8 cellular contexts compared by ENCODE assay signal in genomic region chrX:19904778-19905367, GRCh38. TPM values are rescaled to one million over a fixed set of nuclear protein-coding genes. Genes with fewer than 3 reads are reported as not detected.
DNase-seq lines count a peak whose midpoint lies in the region; ATAC-seq and TF ChIP-seq lines count a peak whose summit lies in the region.

No MANE protein-coding gene starts in this region.

- no peaks in the 10 kb centered on the region for H3K9me3 ChIP-seq in OCI-LY7 (ENCODE audit: low read length)
- H3K9me3 ChIP-seq in left lung = no peaks in the 10 kb centered on the region

- H3K4me3 ChIP-seq in OCI-LY7 (ENCODE audit: low read depth, low read length, poor library complexity, severe bottlenecking) (no peak overlapping the region), left lung (no peak overlapping the region)

- no peaks in the 10 kb centered on the region for H3K27me3 ChIP-seq in left lung

- no peak overlapping the region for H3K27ac Mint-ChIP-seq in central memory CD8-positive, alpha-beta T cell (ENCODE audit: low read depth)

- no peaks in the 10 kb centered on the region for H3K79me2 ChIP-seq in OCI-LY7 (ENCODE audit: insufficient read depth, low read depth, low read length)

- no peaks in the 10 kb centered on the region for H3K9me3 Mint-ChIP-seq in central memory CD8-positive, alpha-beta T cell

- H3K36me3 Mint-ChIP-seq in central memory CD8-positive, alpha-beta T cell (ENCODE audit: insufficient read depth) = peaks cover 2% of the 10 kb centered on the region

- intact Hi-C loops in OCI-LY7 (cut with micrococcal nuclease; ENCODE audit: unreplicated experiment) (loop anchor here (1.0 to 2.0 kb wide), 3 partner anchors 86 to 224 kb away; partner anchors contain the start of gene BCLAF3), left lung (cut with DNase I) (no loop called here)

- no peaks in the 10 kb centered on the region for H3K27me3 Mint-ChIP-seq in central memory CD8-positive, alpha-beta T cell

- no peaks in the 10 kb centered on the region for H3K4me1 Mint-ChIP-seq in central memory CD8-positive, alpha-beta T cell

- H4K20me1 ChIP-seq in OCI-LY7 (ENCODE audit: insufficient read depth, low read length) = no peaks in the 10 kb centered on the region

- CTCF ChIA-PET in OCI-LY7 (lab: Charles Lee; ENCODE audit: unreplicated experiment) = interaction anchor here (1.3 kb wide), 1 partner anchor 162 kb away, joined by 8 read pairs; no protein-coding TSS in a partner anchor

- ATAC-seq in GM19043 (IDR thresholded peaks at IDR 0.05; ENCODE audit: low read depth, unreplicated experiment) (peak; percentile 66), left lung (peak; percentile 82), HG02938 (IDR thresholded peaks at IDR 0.05; ENCODE audit: unreplicated experiment) (no peak), HG02981 (IDR thresholded peaks at IDR 0.05; ENCODE audit: unreplicated experiment) (no peak)
- peak; percentile 62 for ATAC-seq in central memory CD8-positive, alpha-beta T cell (replicated peaks; ENCODE audit: extremely low read depth, poor library complexity, severe bottlenecking)

- no peak overlapping the region for H3K4me3 Mint-ChIP-seq in central memory CD8-positive, alpha-beta T cell

- peak overlapping the region; percentile 44; the same call in 1 of the 2 replicates for H2AFZ ChIP-seq in OCI-LY7 (ENCODE audit: low read length)

- no peak overlapping the region for H3K4me2 ChIP-seq in OCI-LY7 (ENCODE audit: low read length)

- no peaks in the 10 kb centered on the region for H3K9me2 ChIP-seq in OCI-LY7 (ENCODE audit: insufficient read depth, low read length)

- no peaks in the 10 kb centered on the region for H3K36me3 ChIP-seq in OCI-LY7 (ENCODE audit: insufficient read depth, low read length)
- no peaks in the 10 kb centered on the region for H3K36me3 ChIP-seq in left lung

- TF ChIP-seq CTCF in OCI-LY7 (conservative IDR thresholded peaks at IDR 0.05; ENCODE audit: low read length) (peak; percentile 84), left lung (IDR thresholded peaks at IDR 0.05) (peak; percentile 47 to 68)

- BruUV-seq in OCI-LY7 (replicated peaks; lab: Mats Ljungman, UMichigan) = no TSS peak

- POLR2A ChIA-PET in OCI-LY7 (lab: Charles Lee) = interaction anchor here (0.8 to 1.1 kb wide), 2 partner anchors 9 to 155 kb away, joined by 3 read pairs; no protein-coding TSS in a partner anchor

- H3K4me1 ChIP-seq in OCI-LY7 (ENCODE audit: insufficient read depth, low read length, poor library complexity, severe bottlenecking) = peaks cover 10% of the 10 kb centered on the region
- peaks cover 0 to 8% of the 10 kb centered on the region in 2 donors for H3K4me1 ChIP-seq in left lung

- DNase-seq in DMS153 (lab: John Stamatoyannopoulos, UW) (peak; percentile 64), HuH-7 (ENCODE audit: low spot score) (peak; percentile 18), OCI-LY7 (ENCODE audit: low spot score) (peak; percentile 72), left lung (no peak)
- DNase-seq in central memory CD8-positive, alpha-beta T cell (ENCODE audit: low spot score in 2 of 2) = no peak

- H3K27ac ChIP-seq in OCI-LY7 (ENCODE audit: low read depth, low read length, poor library complexity, severe bottlenecking) (no peak overlapping the region), left lung (no peak overlapping the region)

RNA-seq across cellular contexts. Expression of gene SH3KBP1, which starts 17.5 kb away (rescaled TPM):
- total RNA-seq in OCI-LY7 (2014; rRNA removed; shearing (Covaris generic)) = 26.1 and 54.6 TPM in 2 replicates
- 82.4 and 90.3 TPM in 2 replicates for total RNA-seq in OCI-LY7 (2022)
- total RNA-seq in left lung = 10 to 100 TPM; 46.4 to 47.3 TPM

Comparison
In these comparisons a context has a peak if more than half of its experiments do, and no peak if none do; other contexts are left out.
1. DNase-seq: peak in DMS153 (single experiment), HuH-7 (single experiment) and OCI-LY7 (single experiment); none in central memory CD8-positive, alpha-beta T cell (0 of 2) and left lung (0 of 2).
2. ATAC-seq: peak in GM19043 (single experiment), central memory CD8-positive, alpha-beta T cell (single experiment) and left lung (single experiment); none in HG02938 (single experiment) and HG02981 (single experiment).